Comparison of ENCODE assay signal across 8 cellular contexts in the genomic region with DNA sequence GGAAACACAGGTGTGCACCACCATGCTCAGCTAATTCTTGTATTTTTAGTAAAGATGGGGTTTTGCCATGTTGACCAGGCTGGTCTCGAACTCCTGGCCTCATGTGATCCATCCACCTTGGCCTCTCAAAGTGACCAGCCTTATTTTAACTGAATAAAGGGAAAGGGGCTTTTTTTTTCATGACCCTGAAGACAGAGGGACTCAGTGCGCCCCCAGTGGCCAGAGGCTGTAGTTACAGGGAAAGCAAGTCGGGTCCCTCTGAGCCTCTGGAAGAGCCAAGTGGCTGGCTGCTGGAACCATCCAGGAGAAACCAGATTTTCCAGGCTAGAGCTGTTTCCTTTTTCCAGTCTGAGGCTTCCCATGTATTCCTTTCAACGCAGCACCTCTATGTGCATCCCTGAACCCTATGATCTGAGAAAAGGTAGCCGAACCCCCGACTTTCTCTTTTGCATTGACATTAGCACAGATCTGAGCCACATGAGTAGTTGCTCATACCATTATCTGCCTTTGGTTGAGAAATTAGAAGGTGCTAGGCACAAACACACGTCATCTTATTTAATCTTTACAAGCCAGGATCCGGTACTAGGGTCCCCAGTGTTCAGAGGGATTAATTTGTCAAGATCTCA.
DNase-seq lines count a peak whose midpoint lies in the region; ATAC-seq and TF ChIP-seq lines count a peak whose summit lies in the region.

No MANE protein-coding gene starts in this region.

- no peaks in the 10 kb centered on the region for H3K9me3 ChIP-seq in BE2C

- H3K9me3 Mint-ChIP-seq in stimulated activated effector memory CD8-positive, alpha-beta T cell treated with anti-CD3 and anti-CD28 coated beads, Interleukin-12 subunit alpha, Interleukin-12 subunit beta, amount 100 ng/mL, for 72 hours, result no peaks in the 10 kb centered on the region

- H3K27ac ChIP-seq in brain microvascular endothelial cell (no peak overlapping the region), layer of hippocampus (ENCODE audit: low read depth, low read length) (peak overlapping the region; percentile 44)

- H3K4me1 Mint-ChIP-seq in stimulated activated effector memory CD8-positive, alpha-beta T cell treated with anti-CD3 and anti-CD28 coated beads, Interleukin-12 subunit alpha, Interleukin-12 subunit beta, amount 100 ng/mL, for 72 hours, result peaks cover 10% of the 10 kb centered on the region

- no peaks in the 10 kb centered on the region for H3K27me3 ChIP-seq in BE2C
- H3K27me3 ChIP-seq in brain microvascular endothelial cell (replicated peaks), result no peaks in the 10 kb centered on the region
- H3K27me3 ChIP-seq in layer of hippocampus (ENCODE audit: control insufficient read depth, insufficient read depth, low read length), result no peaks in the 10 kb centered on the region

- H3K4me1 ChIP-seq in BE2C, result no peaks in the 10 kb centered on the region

- H3K36me3 ChIP-seq in BE2C (no peaks in the 10 kb centered on the region), brain microvascular endothelial cell (replicated peaks) (no peaks in the 10 kb centered on the region)

- DNase-seq in BE2C (peak; percentile 71), GM20000 (ENCODE audit: low spot score) (peak; percentile 47), RPMI8226 (peak; percentile 53), brain microvascular endothelial cell (no peak)
- peak; percentile 20 to 54 for DNase-seq in stimulated activated effector memory CD8-positive, alpha-beta T cell treated with anti-CD3 and anti-CD28 coated beads, Interleukin-12 subunit alpha, Interleukin-12 subunit beta, amount 100 ng/mL, for 72 hours (ENCODE audit: low spot score in 2 of 2)

- H3K4me3 Mint-ChIP-seq in stimulated activated effector memory CD8-positive, alpha-beta T cell treated with anti-CD3 and anti-CD28 coated beads, Interleukin-12 subunit alpha, Interleukin-12 subunit beta, amount 100 ng/mL, for 72 hours, result no peak overlapping the region

- ATAC-seq in stimulated activated effector memory CD8-positive, alpha-beta T cell treated with anti-CD3 and anti-CD28 coated beads, Interleukin-12 subunit alpha, Interleukin-12 subunit beta, amount 100 ng/mL, for 72 hours, result no peak
- ATAC-seq in HG03196 (IDR thresholded peaks at IDR 0.05; ENCODE audit: unreplicated experiment) (no peak), GM21381 (IDR thresholded peaks at IDR 0.05; ENCODE audit: unreplicated experiment) (no peak)

- H3K4me3 ChIP-seq in BE2C (ENCODE audit: low read depth, low read length), result no peak overlapping the region
- H3K4me3 ChIP-seq in brain microvascular endothelial cell (ENCODE audit: low read depth, low read length), result no peak overlapping the region

- H3K36me3 Mint-ChIP-seq in stimulated activated effector memory CD8-positive, alpha-beta T cell treated with anti-CD3 and anti-CD28 coated beads, Interleukin-12 subunit alpha, Interleukin-12 subunit beta, amount 100 ng/mL, for 72 hours, result no peaks in the 10 kb centered on the region

- in situ Hi-C loops in brain microvascular endothelial cell (cut with HindIII; ENCODE audit: low pct_ligation_motif_present, low sequenced_read_pairs), result no loop called here

- no peak overlapping the region for H3K27ac Mint-ChIP-seq in stimulated activated effector memory CD8-positive, alpha-beta T cell treated with anti-CD3 and anti-CD28 coated beads, Interleukin-12 subunit alpha, Interleukin-12 subunit beta, amount 100 ng/mL, for 72 hours

- TF ChIP-seq CTCF in BE2C (IDR thresholded peaks at IDR 0.05; ENCODE audit: low read depth, low read length) (peak; percentile 91), GM20000 (IDR thresholded peaks at IDR 0.05; ENCODE audit: extremely low read depth, missing control alignments) (peak; percentile 73), brain microvascular endothelial cell (IDR thresholded peaks at IDR 0.05; ENCODE audit: low read depth, low read length, missing control alignments) (peak; percentile 95)
